Comparison of ENCODE assay signal across 1 cellular context in the genomic region with DNA sequence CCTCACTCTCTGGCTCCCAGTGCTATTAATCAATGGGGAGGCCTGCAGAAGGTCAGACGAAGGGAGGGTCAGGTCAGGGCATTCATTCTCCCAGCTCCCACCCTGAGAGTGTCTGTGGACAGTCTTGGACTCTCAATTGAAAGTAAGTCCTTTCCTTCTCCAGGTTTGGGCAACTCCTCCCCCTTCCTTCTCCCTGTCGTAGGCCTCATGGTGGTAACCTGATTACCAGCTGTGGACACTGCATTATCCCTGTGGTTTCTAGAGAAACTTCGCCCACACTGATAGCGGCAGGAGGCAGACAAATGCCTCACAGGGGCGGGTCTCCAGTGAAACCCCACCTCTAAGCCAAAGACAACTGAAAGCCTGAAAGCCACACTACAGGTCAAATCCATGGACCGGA.
TF ChIP-seq lines count a peak whose summit lies in the region.

No MANE protein-coding gene starts in this region.

TF ChIP-seq in GM12878, 131 proteins besides CTCF, POLR2A, EP300 and RAD21 (continued from another document):
- TF ChIP-seq, protein P1, sequence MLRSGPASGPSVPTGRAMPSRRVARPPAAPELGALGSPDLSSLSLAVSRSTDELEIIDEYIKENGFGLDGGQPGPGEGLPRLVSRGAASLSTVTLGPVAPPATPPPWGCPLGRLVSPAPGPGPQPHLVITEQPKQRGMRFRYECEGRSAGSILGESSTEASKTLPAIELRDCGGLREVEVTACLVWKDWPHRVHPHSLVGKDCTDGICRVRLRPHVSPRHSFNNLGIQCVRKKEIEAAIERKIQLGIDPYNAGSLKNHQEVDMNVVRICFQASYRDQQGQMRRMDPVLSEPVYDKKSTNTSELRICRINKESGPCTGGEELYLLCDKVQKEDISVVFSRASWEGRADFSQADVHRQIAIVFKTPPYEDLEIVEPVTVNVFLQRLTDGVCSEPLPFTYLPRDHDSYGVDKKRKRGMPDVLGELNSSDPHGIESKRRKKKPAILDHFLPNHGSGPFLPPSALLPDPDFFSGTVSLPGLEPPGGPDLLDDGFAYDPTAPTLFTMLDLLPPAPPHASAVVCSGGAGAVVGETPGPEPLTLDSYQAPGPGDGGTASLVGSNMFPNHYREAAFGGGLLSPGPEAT (IDR thresholded peaks at IDR 0.05; ENCODE audit: low read depth): 0 out of 2 replicates have a peak, but pooled peaks have one; percentile 36
- TF ChIP-seq NFXL1 (IDR thresholded peaks at IDR 0.05; ENCODE audit: borderline replicate concordance) (no peak), RUNX3 (IDR thresholded peaks at IDR 0.05; ENCODE audit: low read length) (peak; percentile 91), SIX5 (IDR thresholded peaks at IDR 0.05; ENCODE audit: low read depth, low read length, severe bottlenecking) (no peak), POLR2AphosphoS5 (IDR thresholded peaks at IDR 0.05; ENCODE audit: low read length) (peak; percentile 51), MTA3 (IDR thresholded peaks at IDR 0.05; ENCODE audit: borderline replicate concordance, low read length) (peak; percentile 13; the same call in 1 of the 2 replicates), BCL11A (IDR thresholded peaks at IDR 0.05; ENCODE audit: low read depth, low read length) (0 out of 2 replicates have a peak, but pooled peaks have one; percentile 46), DPF2 (IDR thresholded peaks at IDR 0.05) (peak; percentile 30; the same call in 1 of the 2 replicates), FOXM1 (IDR thresholded peaks at IDR 0.05; ENCODE audit: low read depth, low read length) (peak; percentile 6; the same call in 1 of the 2 replicates), IKZF1 (conservative IDR thresholded peaks at IDR 0.05) (peak; percentile 81), ZZZ3 (IDR thresholded peaks at IDR 0.05; ENCODE audit: control insufficient read depth, insufficient read length, low read depth) (no peak), MTA2 (IDR thresholded peaks at IDR 0.05; ENCODE audit: low read depth) (peak; percentile 33; the same call in 1 of the 2 replicates), SP1 (IDR thresholded peaks at IDR 0.05; ENCODE audit: low read depth, low read length) (peak; percentile 35), PBX3 (IDR thresholded peaks at IDR 0.05; ENCODE audit: insufficient replicate concordance, low read depth, low read length) (no peak), ZNF687 (IDR thresholded peaks at IDR 0.05) (0 out of 2 replicates have a peak, but pooled peaks have one; percentile 30), CBFB (IDR thresholded peaks at IDR 0.05; ENCODE audit: low read depth) (peak; percentile 51; the same call in 1 of the 2 replicates), CREM (IDR thresholded peaks at IDR 0.05; ENCODE audit: low read depth) (no peak), TCF12 (IDR thresholded peaks at IDR 0.05; ENCODE audit: low read depth, low read length) (peak; percentile 75), EGR1 (IDR thresholded peaks at IDR 0.05; ENCODE audit: borderline replicate concordance in 1 of 2, low read depth in 2 of 2, low read length in 2 of 2) (peak in 1 of 2 experiments; percentile 55; a peak in 1 of 3 replicates), EED (IDR thresholded peaks at IDR 0.05; ENCODE audit: low read depth) (peak; percentile 76), NR2F1 (conservative IDR thresholded peaks at IDR 0.05) (peak; percentile 58), BHLHE40 (IDR thresholded peaks at IDR 0.05; ENCODE audit: borderline replicate concordance in 1 of 2, low read depth in 2 of 2, low read length in 1 of 2) (0 out of 4 replicates have a peak, but pooled peaks of 1 of the 2 experiments have one; percentile 3)
- TF ChIP-seq, protein P2, sequence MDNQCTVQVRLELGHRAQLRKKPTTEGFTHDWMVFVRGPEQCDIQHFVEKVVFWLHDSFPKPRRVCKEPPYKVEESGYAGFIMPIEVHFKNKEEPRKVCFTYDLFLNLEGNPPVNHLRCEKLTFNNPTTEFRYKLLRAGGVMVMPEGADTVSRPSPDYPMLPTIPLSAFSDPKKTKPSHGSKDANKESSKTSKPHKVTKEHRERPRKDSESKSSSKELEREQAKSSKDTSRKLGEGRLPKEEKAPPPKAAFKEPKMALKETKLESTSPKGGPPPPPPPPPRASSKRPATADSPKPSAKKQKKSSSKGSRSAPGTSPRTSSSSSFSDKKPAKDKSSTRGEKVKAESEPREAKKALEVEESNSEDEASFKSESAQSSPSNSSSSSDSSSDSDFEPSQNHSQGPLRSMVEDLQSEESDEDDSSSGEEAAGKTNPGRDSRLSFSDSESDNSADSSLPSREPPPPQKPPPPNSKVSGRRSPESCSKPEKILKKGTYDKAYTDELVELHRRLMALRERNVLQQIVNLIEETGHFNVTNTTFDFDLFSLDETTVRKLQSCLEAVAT (IDR thresholded peaks at IDR 0.05): 0 out of 2 replicates have a peak, but pooled peaks have one; percentile 41
